11 cellular contexts compared by ENCODE assay signal in genomic region chr12:118370601-118371000, GRCh38. TPM values are rescaled to one million over a fixed set of nuclear protein-coding genes. Genes with fewer than 3 reads are reported as not detected.
A peak's percentile ranks its signal among the peaks of the same experiment; 100 is the strongest.
DNase-seq lines count a peak whose midpoint lies in the region; ATAC-seq and TF ChIP-seq lines count a peak whose summit lies in the region.
"Had no signal": no experiment of that assay in that cellular context is flagged by ENCODE, and none has a peak within 500 bp of the region (broad histone marks: within the 10 kb centered on the region; RNA-seq: fewer than 3 reads in every experiment).

No MANE protein-coding gene starts in this region.

- in situ Hi-C loops in astrocyte of the spinal cord (cut with HindIII; ENCODE audit: low sequenced_read_pairs), result loop anchor here (10.0 kb wide), 1 partner anchor 186 kb away; no protein-coding TSS in a partner anchor

- no peaks in the 10 kb centered on the region for H3K36me3 ChIP-seq in upper lobe of right lung
- H3K36me3 ChIP-seq: ovary had no signal

- intact Hi-C loops in right cardiac atrium (cut with DNase I) (loop anchor here in 2 of 4 donors (5.0 kb wide), 1 partner anchor 178 kb away; no protein-coding TSS in a partner anchor), Right ventricle myocardium superior (cut with DNase I) (loop anchor here (10.0 kb wide), 2 partner anchors 236 to 496 kb away; partner anchors contain the start of gene PEBP1), upper lobe of right lung (cut with DNase I) (no loop called here)

- H3K27ac ChIP-seq in right cardiac atrium (ENCODE audit: low read length) (no peak overlapping the region), upper lobe of right lung (no peak overlapping the region)
- H3K27ac ChIP-seq: ovary had no signal

- H3K27me3 Mint-ChIP-seq in memory B cell, result no peaks in the 10 kb centered on the region

- H3K9me3 ChIP-seq in right cardiac atrium (ENCODE audit: control insufficient read depth, low read length) (no peaks in the 10 kb centered on the region), upper lobe of right lung (no peaks in the 10 kb centered on the region)
- H3K9me3 ChIP-seq: ovary had no signal

- H3K4me3 Mint-ChIP-seq in memory B cell, result peak overlapping the region; percentile 44

- H3K27me3 ChIP-seq in right cardiac atrium (ENCODE audit: control insufficient read depth, insufficient read depth) (no peaks in the 10 kb centered on the region), upper lobe of right lung (no peaks in the 10 kb centered on the region)
- H3K27me3 ChIP-seq: ovary had no signal

- WGBS in right cardiac atrium, result 37% methylated on average over 3 of the region's 3 CpGs

- ATAC-seq in right cardiac atrium (no peak), Right ventricle myocardium superior (ENCODE audit: poor library complexity) (no peak), memory B cell (ENCODE audit: low read depth) (no peak), upper lobe of right lung (no peak), GM18907 (IDR thresholded peaks at IDR 0.05; ENCODE audit: unreplicated experiment) (no peak), GM19328 (IDR thresholded peaks at IDR 0.05; ENCODE audit: unreplicated experiment) (no peak)

- H3K4me3 ChIP-seq in right cardiac atrium (ENCODE audit: low read length), result peak overlapping the region; percentile 98
- H3K4me3 ChIP-seq in astrocyte of the spinal cord (ENCODE audit: low read depth, low read length), result peak overlapping the region; percentile 89
- peak overlapping the region; percentile 86 for H3K4me3 ChIP-seq in upper lobe of right lung

- H3K4me1 ChIP-seq in right cardiac atrium (ENCODE audit: control insufficient read depth, insufficient read depth, low read length), result no peaks in the 10 kb centered on the region
- H3K4me1 ChIP-seq in upper lobe of right lung, result peaks cover 32% of the 10 kb centered on the region

- H3K27ac Mint-ChIP-seq in memory B cell, result no peak overlapping the region

- no peaks in the 10 kb centered on the region for H3K36me3 Mint-ChIP-seq in memory B cell

- TF ChIP-seq CTCF in astrocyte of the spinal cord (IDR thresholded peaks at IDR 0.05; ENCODE audit: low read depth, low read length) (no peak), upper lobe of right lung (IDR thresholded peaks at IDR 0.05) (no peak)

- DNase-seq in right cardiac atrium (no peak), Right ventricle myocardium superior (no peak), astrocyte of the spinal cord (ENCODE audit: low read depth, low spot score) (no peak), memory B cell (ENCODE audit: low spot score in 2 of 2) (no peak), upper lobe of right lung (no peak), C1 segment of cervical spinal cord (lab: John Stamatoyannopoulos, UW) (no peak)
- DNase-seq: DMS153, T-helper 9 cell had no signal

- no peaks in the 10 kb centered on the region for H3K9me3 Mint-ChIP-seq in memory B cell

- peaks cover 12% of the 10 kb centered on the region for H3K4me1 Mint-ChIP-seq in memory B cell

RNA-seq across cellular contexts. Expression of gene TAOK3, which starts 2.1 kb away (rescaled TPM):
- total RNA-seq in right cardiac atrium (10 to 100 TPM; 18.9 to 29.1 (median 25.1) TPM), Right ventricle myocardium superior (21.8 TPM), upper lobe of right lung (64.1 TPM)
- 16.9 TPM for polyA plus RNA-seq in right cardiac atrium

RNA-seq across cellular contexts. Expression of gene SUDS3, which starts 5.8 kb away (rescaled TPM):
- 10 to 100 TPM; 18.9 to 24.0 (median 21.1) TPM for total RNA-seq in right cardiac atrium
- polyA plus RNA-seq in right cardiac atrium, result 9.5 TPM
- 17.0 TPM for total RNA-seq in Right ventricle myocardium superior
- 28.8 TPM for total RNA-seq in upper lobe of right lung
